Comparison of ENCODE assay signal across 16 cellular contexts in genomic region chr9:114141553-114142548, GRCh38. TPM values are rescaled to one million over a fixed set of nuclear protein-coding genes. Genes with fewer than 3 reads are reported as not detected.
A peak's percentile ranks its signal among the peaks of the same experiment; 100 is the strongest.
DNase-seq lines count a peak whose midpoint lies in the region; ATAC-seq and TF ChIP-seq lines count a peak whose summit lies in the region.
"Had no signal": no experiment of that assay in that cellular context is flagged by ENCODE, and none has a peak within 500 bp of the region (broad histone marks: within the 10 kb centered on the region; RNA-seq: fewer than 3 reads in every experiment).

No MANE protein-coding gene starts in this region.

- no peaks in the 10 kb centered on the region for H3K27me3 ChIP-seq in H7 (ENCODE audit: control insufficient read depth, insufficient read depth, low read length)

- no peak for ATAC-seq in omental fat pad (ENCODE audit: low FRiP score)

- H3K36me3 ChIP-seq in H7 (replicated peaks; ENCODE audit: control insufficient read depth, insufficient read depth, low read length) = no peaks in the 10 kb centered on the region
- H3K36me3 ChIP-seq: BE2C, esophagus squamous epithelium had no signal

- no peak for TF ChIP-seq CTCF in fibroblast of villous mesenchyme (IDR thresholded peaks at IDR 0.05; ENCODE audit: insufficient read depth, low read depth, low read length)
- TF ChIP-seq CTCF in omental fat pad (IDR thresholded peaks at IDR 0.05) = no peak

- DNase-seq in DMS53 treated with DMSO at 0.1 percent for 48 hours (lab: John Stamatoyannopoulos, UW; ENCODE audit: unreplicated experiment) (peak; percentile 58), NCI-H82 (lab: John Stamatoyannopoulos, UW) (peak; percentile 94), fibroblast of villous mesenchyme (ENCODE audit: low read depth) (peak; percentile 67), omental fat pad (ENCODE audit: low spot score) (peak; percentile 77), H7 (no peak), COLO829 (ENCODE audit: low spot score) (no peak), HuH-7 (ENCODE audit: low spot score) (no peak)
- DNase-seq in stimulated activated CD4-positive, alpha-beta T cell treated with anti-CD3 and anti-CD28 coated beads, Interleukin-12 subunit alpha, Interleukin-12 subunit beta, amount 100 ng/mL, for 4 hours = no peak
- DNase-seq: activated naive CD8-positive, alpha-beta T cell treated with anti-CD3 and anti-CD28 coated beads, Interleukin-2, amount 10 ng/mL, durations not matched to agents 7 days and 5 days; BE2C; cortex of kidney; esophagus squamous epithelium; NCI-H1105 treated with DMSO at 0.1 percent for 48 hours; NCI-H510A; stimulated activated CD8-positive, alpha-beta memory T cell treated with anti-CD3 and anti-CD28 coated beads, Interleukin-4, amount 100 ng/mL, for 48 hours; trophoblast cell had no signal

- H3K4me3 ChIP-seq in fibroblast of villous mesenchyme (ENCODE audit: low read depth, low read length) = no peak overlapping the region
- no peak overlapping the region for H3K4me3 ChIP-seq in H7 (ENCODE audit: insufficient read depth, low read depth, low read length)
- H3K4me3 ChIP-seq: esophagus squamous epithelium had no signal

RNA-seq across cellular contexts. Expression of gene COL27A1, which starts 13.5 kb away (rescaled TPM):
- total RNA-seq in fibroblast of villous mesenchyme (22.9 and 23.3 TPM in 2 replicates), omental fat pad (10 to 100 TPM in 3 of 4 donors, 1 to 10 TPM in 1; 4.9 to 78.9 (median 10.1) TPM)
- 10.5 and 10.8 TPM in 2 replicates for total RNA-seq in H7 (2014; rRNA removed; shearing (Covaris generic))

RNA-seq across cellular contexts. Expression of gene KIF12, which starts 42.8 kb away (rescaled TPM):
- not detected in 2 replicates for total RNA-seq in fibroblast of villous mesenchyme
- under 1 TPM in 2 of 4 donors, not detected in 2; 0.12 to 0.19 TPM for total RNA-seq in omental fat pad
- 0.92 and 2.0 TPM in 2 replicates for total RNA-seq in H7 (2014; rRNA removed; shearing (Covaris generic))
- total RNA-seq: activated naive CD8-positive, alpha-beta T cell treated with anti-CD3 and anti-CD28 coated beads, Interleukin-2, amount 10 ng/mL, durations not matched to agents 7 days and 5 days had no signal

Comparison
In these comparisons a context has a peak if more than half of its experiments do, and no peak if none do; other contexts are left out.
1. DNase-seq: peak in DMS53 treated with DMSO at 0.1 percent for 48 hours (single experiment), NCI-H82 (single experiment), fibroblast of villous mesenchyme (single experiment) and omental fat pad (single experiment); none in stimulated activated CD4-positive, alpha-beta T cell treated with anti-CD3 and anti-CD28 coated beads, Interleukin-12 subunit alpha, Interleukin-12 subunit beta, amount 100 ng/mL, for 4 hours (single experiment), H7 (single experiment), COLO829 (single experiment) and HuH-7 (single experiment).